Comparison of ENCODE assay signal across 9 cellular contexts in the genomic region with DNA sequence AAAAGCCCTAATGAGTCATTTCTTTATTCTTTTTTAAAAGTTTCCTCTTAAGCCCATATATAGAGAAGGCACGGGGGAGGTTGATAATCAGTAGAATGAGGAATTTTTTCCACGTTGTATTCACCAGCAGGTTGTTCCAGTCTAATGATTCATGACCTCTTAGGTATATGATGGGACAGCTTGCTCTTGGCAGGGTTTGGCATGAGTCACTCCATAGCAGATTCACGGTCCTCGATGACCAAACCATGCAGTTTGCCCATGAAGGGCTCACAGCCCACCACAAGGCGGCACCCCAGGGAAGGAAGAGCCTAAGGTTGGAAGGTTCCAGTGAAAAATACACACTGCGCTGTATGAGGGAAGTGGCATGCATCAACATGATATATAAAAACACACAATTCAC.
DNase-seq lines count a peak whose midpoint lies in the region; TF ChIP-seq lines count a peak whose summit lies in the region.
"Had no signal": no experiment of that assay in that cellular context is flagged by ENCODE, and none has a peak within 500 bp of the region (broad histone marks: within the 10 kb centered on the region; RNA-seq: fewer than 3 reads in every experiment).

No MANE protein-coding gene starts in this region.

- no peak for TF ChIP-seq POLR2A in NB4 (IDR thresholded peaks at IDR 0.05; ENCODE audit: extremely low read depth, insufficient read length)

- peaks cover 0 to 39% (median 0%) of the 10 kb centered on the region in 3 donors for H3K27me3 Mint-ChIP-seq in CD14-positive monocyte (ENCODE audit: low read depth in 3 of 3)

- H3K4me3 Mint-ChIP-seq in CD14-positive monocyte: no peak overlapping the region

- peaks cover 0 to 5% (median 0%) of the 10 kb centered on the region in 7 donors for H3K9me3 Mint-ChIP-seq in CD14-positive monocyte

- intact Hi-C loops in CD14-positive monocyte (cut with micrococcal nuclease): no loop called here

- DNase-seq in ELF-1 (ENCODE audit: low read depth, low spot score): peak; percentile 70
- DNase-seq in NB4 (ENCODE audit: low read depth): peak; percentile 40
- DNase-seq in activated CD8-positive, alpha-beta memory T cell treated with anti-CD3 and anti-CD28 coated beads, Interleukin-2, amount 50 U/mL, for 48 hours: peak; percentile 66
- peak; percentile 78 for DNase-seq in glomerular endothelial cell (ENCODE audit: extremely low read depth, low read depth, low spot score)
- DNase-seq in stimulated activated CD8-positive, alpha-beta memory T cell treated with anti-CD3 and anti-CD28 coated beads, Interleukin-4, amount 100 ng/mL, for 24 hours (ENCODE audit: low read depth): peak; percentile 50
- no peak for DNase-seq in CD14-positive monocyte (ENCODE audit: low spot score)
- DNase-seq in AML-193 (lab: John Stamatoyannopoulos, UW): no peak
- DNase-seq in superior temporal gyrus (ENCODE audit: extremely low spot score): no peak
- DNase-seq: heart right ventricle had no signal

- no peak overlapping the region for H3K4me3 ChIP-seq in NB4 (ENCODE audit: low read depth, low read length)
- H3K4me3 ChIP-seq: heart right ventricle had no signal

- TF ChIP-seq CTCF in NB4 (IDR thresholded peaks at IDR 0.05; ENCODE audit: low read depth, low read length) (peak; percentile 1), CD14-positive monocyte (IDR thresholded peaks at IDR 0.05) (no peak)

- no peaks in the 10 kb centered on the region for H3K4me1 Mint-ChIP-seq in CD14-positive monocyte

- no peak overlapping the region for H3K27ac Mint-ChIP-seq in CD14-positive monocyte

- H3K36me3 Mint-ChIP-seq in CD14-positive monocyte: no peaks in the 10 kb centered on the region

Comparison
In these comparisons a context has a peak if more than half of its experiments do, and no peak if none do; other contexts are left out.
1. DNase-seq: peak in ELF-1 (single experiment), NB4 (single experiment), activated CD8-positive, alpha-beta memory T cell treated with anti-CD3 and anti-CD28 coated beads, Interleukin-2, amount 50 U/mL, for 48 hours (single experiment), glomerular endothelial cell (single experiment) and stimulated activated CD8-positive, alpha-beta memory T cell treated with anti-CD3 and anti-CD28 coated beads, Interleukin-4, amount 100 ng/mL, for 24 hours (single experiment); none in CD14-positive monocyte (single experiment), AML-193 (0 of 2) and superior temporal gyrus (single experiment).